ENCODE assay signal across 8 cellular contexts in the genomic region with DNA sequence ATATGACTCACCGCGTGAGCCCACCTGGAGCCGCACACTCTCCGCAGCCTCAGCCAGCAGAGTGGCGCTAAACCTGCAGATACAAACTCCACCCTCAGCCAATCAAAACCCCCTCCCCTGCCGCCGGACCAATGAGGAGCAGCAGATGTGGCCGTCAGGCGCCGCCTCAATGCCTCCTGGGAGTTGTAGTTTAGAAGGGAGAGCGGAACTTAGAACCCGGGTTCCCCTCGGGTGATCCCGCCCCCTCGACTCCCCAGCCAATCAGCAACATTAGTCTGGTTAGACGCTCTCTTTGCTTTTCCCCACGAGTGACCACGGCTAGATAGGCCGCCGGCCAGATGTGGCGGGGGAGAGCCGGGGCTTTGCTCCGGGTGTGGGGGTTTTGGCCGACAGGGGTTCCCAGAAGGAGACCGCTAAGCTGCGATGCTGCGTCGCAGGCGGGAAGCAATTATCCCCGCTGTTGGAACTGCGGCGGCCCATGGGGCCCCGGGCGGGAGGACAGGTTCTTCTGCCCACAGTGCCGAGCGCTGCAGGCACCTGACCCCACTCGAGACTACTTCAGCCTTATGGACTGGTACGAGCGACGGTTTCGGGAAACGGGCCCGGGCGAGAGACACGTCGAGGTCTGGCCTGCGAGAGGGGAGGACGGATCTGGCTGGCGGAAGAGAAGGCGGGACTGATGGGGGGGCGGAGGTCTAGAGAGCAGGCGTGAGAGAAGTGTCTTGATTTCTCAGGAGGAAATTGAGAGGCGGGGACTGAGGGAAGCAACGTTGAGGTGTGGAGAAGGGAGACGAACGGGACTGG. TPM values are rescaled to one million over a fixed set of nuclear protein-coding genes. Genes with fewer than 3 reads are reported as not detected.
DNase-seq lines count a peak whose midpoint lies in the region; FAIRE-seq and TF ChIP-seq lines count a peak whose summit lies in the region.

A gene (minus strand): TSS at position 63 of the 804 bp plus-strand sequence. CDS start 7,099 bp downstream, outside the sequence.
A gene with protein sequence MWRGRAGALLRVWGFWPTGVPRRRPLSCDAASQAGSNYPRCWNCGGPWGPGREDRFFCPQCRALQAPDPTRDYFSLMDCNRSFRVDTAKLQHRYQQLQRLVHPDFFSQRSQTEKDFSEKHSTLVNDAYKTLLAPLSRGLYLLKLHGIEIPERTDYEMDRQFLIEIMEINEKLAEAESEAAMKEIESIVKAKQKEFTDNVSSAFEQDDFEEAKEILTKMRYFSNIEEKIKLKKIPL (plus strand): TSS at position 282 of the 804 bp plus-strand sequence. CDS start 57 bp downstream, at position 339.

- H3K23ac ChIP-seq in neuronal stem cell (ENCODE audit: low read depth, low read length, poor library complexity), result no peak within 1 kb of the TSS

- no peak within 1 kb of the TSS for H4K8ac ChIP-seq in neuronal stem cell (ENCODE audit: low read depth, low read length)

- H3K4me3 Mint-ChIP-seq in activated naive CD4-positive, alpha-beta T cell treated with anti-CD3 and anti-CD28 coated beads, Interleukin-2, amount 10 ng/mL, durations not matched to agents 7 days and 5 days, result peak within 1 kb of the TSS; percentile 77

- CTCF ChIA-PET in HEK293T (lab: Yijun Ruan, JAX), result no interaction called here
- CTCF ChIA-PET in activated naive CD4-positive, alpha-beta T cell treated with anti-CD3 and anti-CD28 coated beads, Interleukin-2, amount 10 ng/mL, durations not matched to agents 7 days and 5 days (lab: Charles Lee), result no interaction called here

- peak within 1 kb of the TSS; percentile 80 for H3K27ac Mint-ChIP-seq in activated naive CD4-positive, alpha-beta T cell treated with anti-CD3 and anti-CD28 coated beads, Interleukin-2, amount 10 ng/mL, durations not matched to agents 7 days and 5 days

- peak within 1 kb of the TSS; percentile 92 for H3K18ac ChIP-seq in neuronal stem cell (ENCODE audit: low read length)

- FAIRE-seq in frontal cortex (lab: Jason Lieb, UNC), result peak; percentile 92

- POLR2A ChIA-PET in HEK293T (lab: Yijun Ruan, JAX), result interaction anchor here (1.0 to 1.7 kb wide), 6 partner anchors 11 to 63 kb away, joined by 3 to 10 read pairs (median 4); a partner anchor contains a TSS

- no peak within 1 kb of the TSS for H2BK12ac ChIP-seq in neuronal stem cell (ENCODE audit: low read length)

- H3K27ac ChIP-seq in neuronal stem cell (replicated peaks; ENCODE audit: low read length), result peak within 1 kb of the TSS; percentile 82

- H3K9ac ChIP-seq in neuronal stem cell (ENCODE audit: low read depth, low read length, poor library complexity), result peak within 1 kb of the TSS; percentile 85

- no CpG with 5 or more reads among the region's 56 CpGs for WGBS in neuronal stem cell (ENCODE audit: extremely low coverage in 2 of 2, insufficient read length in 2 of 2, insufficient replicate concordance in 1 of 2), 2 donors

- H2AK5ac ChIP-seq in neuronal stem cell (ENCODE audit: low read depth, low read length), result no peak within 1 kb of the TSS

- H2BK15ac ChIP-seq in neuronal stem cell (ENCODE audit: low read length), result no peak within 1 kb of the TSS

- H3K4me3 ChIP-seq in neuronal stem cell (ENCODE audit: low read length in 2 of 2), result peak within 1 kb of the TSS; percentile 88 to 92

- peaks cover 12 to 50% of the 10 kb centered on the region in 2 donors for H3K36me3 ChIP-seq in neuronal stem cell (replicated peaks in 1 of 2; ENCODE audit: control insufficient read depth in 2 of 2, insufficient read depth in 2 of 2, low read length in 2 of 2)

- peak within 1 kb of the TSS; percentile 95 for H2AFZ ChIP-seq in neuronal stem cell (ENCODE audit: low read length)

- H3K27me3 ChIP-seq in neuronal stem cell (ENCODE audit: control insufficient read depth in 3 of 3, insufficient read depth in 3 of 3, low read depth in 1 of 3, low read length in 3 of 3), result no peaks in the 10 kb centered on the region

- TF ChIP-seq CTCF in subcutaneous adipose tissue (IDR thresholded peaks at IDR 0.05; ENCODE audit: low read depth), result no peak

- H3K9me3 ChIP-seq in neuronal stem cell (replicated peaks in 1 of 2; ENCODE audit: control insufficient read depth in 2 of 2, insufficient read depth in 1 of 2, low read depth in 1 of 2, low read length in 2 of 2), result no peaks in the 10 kb centered on the region

- no peaks in the 10 kb centered on the region for H3K9me3 Mint-ChIP-seq in activated naive CD4-positive, alpha-beta T cell treated with anti-CD3 and anti-CD28 coated beads, Interleukin-2, amount 10 ng/mL, durations not matched to agents 7 days and 5 days

- DNase-seq in GM03348 (ENCODE audit: low spot score) (peak; percentile 98), HEK293T (ENCODE audit: extremely low spot score) (peak; percentile 99), MV-4-11 (lab: John Stamatoyannopoulos, UW) (peak; percentile 99), SK-MEL-5 (ENCODE audit: low read depth, low spot score) (peak; percentile 100), frontal cortex (ENCODE audit: low spot score in 2 of 2) (peak; percentile 77 to 92), neuronal stem cell (ENCODE audit: low spot score) (peak; percentile 98)
- peak; percentile 99 for DNase-seq in activated naive CD4-positive, alpha-beta T cell treated with anti-CD3 and anti-CD28 coated beads, Interleukin-2, amount 10 ng/mL, durations not matched to agents 7 days and 5 days

- peak within 1 kb of the TSS; percentile 63 for H3K4me2 ChIP-seq in neuronal stem cell (ENCODE audit: insufficient read depth, low read length, poor library complexity, severe bottlenecking)

- no peak within 1 kb of the TSS for H3K4ac ChIP-seq in neuronal stem cell (ENCODE audit: low read length)

- no peaks in the 10 kb centered on the region for H3K79me1 ChIP-seq in neuronal stem cell (ENCODE audit: low read depth, low read length)

- H2BK120ac ChIP-seq in neuronal stem cell (ENCODE audit: low read depth, low read length), result no peak within 1 kb of the TSS

- in situ Hi-C loops in SK-MEL-5 (cut with HindIII; ENCODE audit: low pct_unique_long_range_greater_than_20kb, low sequenced_read_pairs), result no loop called here

- H4K91ac ChIP-seq in neuronal stem cell (ENCODE audit: low read depth, low read length, poor library complexity), result no peak within 1 kb of the TSS

- H3K4me1 ChIP-seq in neuronal stem cell (ENCODE audit: control insufficient read depth in 2 of 2, insufficient read depth in 1 of 2, low read depth in 1 of 2, low read length in 2 of 2), result peaks cover 0 to 9% of the 10 kb centered on the region in 2 donors

- peaks cover 36% of the 10 kb centered on the region for H3K36me3 Mint-ChIP-seq in activated naive CD4-positive, alpha-beta T cell treated with anti-CD3 and anti-CD28 coated beads, Interleukin-2, amount 10 ng/mL, durations not matched to agents 7 days and 5 days

- no peaks in the 10 kb centered on the region for H3K27me3 Mint-ChIP-seq in activated naive CD4-positive, alpha-beta T cell treated with anti-CD3 and anti-CD28 coated beads, Interleukin-2, amount 10 ng/mL, durations not matched to agents 7 days and 5 days

- no peak within 1 kb of the TSS for H2BK5ac ChIP-seq in neuronal stem cell (ENCODE audit: low read length)

- H3K14ac ChIP-seq in neuronal stem cell (ENCODE audit: low read length), result peak within 1 kb of the TSS; percentile 17

- H3K4me1 Mint-ChIP-seq in activated naive CD4-positive, alpha-beta T cell treated with anti-CD3 and anti-CD28 coated beads, Interleukin-2, amount 10 ng/mL, durations not matched to agents 7 days and 5 days, result peaks cover 55% of the 10 kb centered on the region

TF ChIP-seq in HEK293T, 16 proteins besides CTCF, POLR2A, EP300 and RAD21:
- no peak for TF ChIP-seq ARNT (IDR thresholded peaks at IDR 0.05)
- no peak for TF ChIP-seq SUZ12 (IDR thresholded peaks at IDR 0.05)
- TF ChIP-seq BHLHE40 (IDR thresholded peaks at IDR 0.05; ENCODE audit: borderline replicate concordance), result no peak
- TF ChIP-seq FOXA1 (IDR thresholded peaks at IDR 0.05), result no peak
- TF ChIP-seq ELF4 (IDR thresholded peaks at IDR 0.05), result no peak; the same call in 1 of the 2 replicates
- TF ChIP-seq HDGF (IDR thresholded peaks at IDR 0.05; ENCODE audit: borderline replicate concordance), result no peak; the same call in 1 of the 2 replicates
- no peak for TF ChIP-seq CTBP1 (IDR thresholded peaks at IDR 0.05; ENCODE audit: borderline replicate concordance)
- TF ChIP-seq FOXK2 (IDR thresholded peaks at IDR 0.05), result no peak
- no peak; the same call in 1 of the 2 replicates for TF ChIP-seq LEF1 (IDR thresholded peaks at IDR 0.05; ENCODE audit: borderline replicate concordance)
- TF ChIP-seq ZNF384 (IDR thresholded peaks at IDR 0.05), result no peak
- TF ChIP-seq, protein P1, sequence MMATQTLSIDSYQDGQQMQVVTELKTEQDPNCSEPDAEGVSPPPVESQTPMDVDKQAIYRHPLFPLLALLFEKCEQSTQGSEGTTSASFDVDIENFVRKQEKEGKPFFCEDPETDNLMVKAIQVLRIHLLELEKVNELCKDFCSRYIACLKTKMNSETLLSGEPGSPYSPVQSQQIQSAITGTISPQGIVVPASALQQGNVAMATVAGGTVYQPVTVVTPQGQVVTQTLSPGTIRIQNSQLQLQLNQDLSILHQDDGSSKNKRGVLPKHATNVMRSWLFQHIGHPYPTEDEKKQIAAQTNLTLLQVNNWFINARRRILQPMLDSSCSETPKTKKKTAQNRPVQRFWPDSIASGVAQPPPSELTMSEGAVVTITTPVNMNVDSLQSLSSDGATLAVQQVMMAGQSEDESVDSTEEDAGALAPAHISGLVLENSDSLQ (IDR thresholded peaks at IDR 0.05), result peak; percentile 93
- TF ChIP-seq L3MBTL2 (conservative IDR thresholded peaks at IDR 0.05), result peak; percentile 43
- TF ChIP-seq SP1 (IDR thresholded peaks at IDR 0.05), result no peak
- no peak for TF ChIP-seq NFRKB (IDR thresholded peaks at IDR 0.05)
- TF ChIP-seq TARDBP (IDR thresholded peaks at IDR 0.05), result no peak
- peak; percentile 93 for TF ChIP-seq FOXM1 (IDR thresholded peaks at IDR 0.05; ENCODE audit: borderline replicate concordance)

RNA-seq across cellular contexts. Expression of the first gene that starts in this region (rescaled TPM):
- total RNA-seq in SK-MEL-5 (2014; rRNA removed; shearing (Covaris generic)), result 25.5 and 29.1 TPM in 2 replicates
- polyA plus RNA-seq in SK-MEL-5 (2015; cell fraction: cytosol; rRNA removed), result 19.8 and 27.0 TPM in 2 replicates
- 55.2 and 63.3 TPM in 2 replicates for polyA plus RNA-seq in SK-MEL-5 (2015; cell fraction: nucleus; rRNA removed)
- 4.1 TPM for total RNA-seq in frontal cortex
- 28.1 TPM for polyA plus RNA-seq in neuronal stem cell (2013, experiment 1 of 2)
- 30.7 TPM for polyA plus RNA-seq in neuronal stem cell (2013, experiment 2 of 2)
- 10 to 100 TPM in 1 of 4 donors, 1 to 10 TPM in 3; 2.6 to 14.4 (median 5.8) TPM for total RNA-seq in subcutaneous adipose tissue

RNA-seq across cellular contexts. Expression of the second gene that starts in this region (rescaled TPM):
- total RNA-seq in SK-MEL-5 (2014; rRNA removed; shearing (Covaris generic)), result 30.3 and 32.9 TPM in 2 replicates
- 22.3 and 27.8 TPM in 2 replicates for polyA plus RNA-seq in SK-MEL-5 (2015; cell fraction: cytosol; rRNA removed)
- polyA plus RNA-seq in SK-MEL-5 (2015; cell fraction: nucleus; rRNA removed), result 3.9 TPM in 2 replicates
- total RNA-seq in frontal cortex (6.9 TPM), subcutaneous adipose tissue (10 to 100 TPM; 10.6 to 26.0 (median 20.9) TPM)
- polyA plus RNA-seq in neuronal stem cell (2013, experiment 1 of 2), result 16.8 TPM
- 16.6 TPM for polyA plus RNA-seq in neuronal stem cell (2013, experiment 2 of 2)

Comparison
In these comparisons a context has a peak if more than half of its experiments do, and no peak if none do; other contexts are left out.
1. Peak in every context shown above with its lines: DNase-seq, H3K4me3 ChIP-seq and H3K27ac ChIP-seq.